ENCODE assay signal across 9 cellular contexts in genomic region chr7:2785071-2785500, GRCh38. TPM values are rescaled to one million over a fixed set of nuclear protein-coding genes. Genes with fewer than 3 reads are reported as not detected.
DNase-seq lines count a peak whose midpoint lies in the region; ATAC-seq and TF ChIP-seq lines count a peak whose summit lies in the region.
"Had no signal": no experiment of that assay in that cellular context is flagged by ENCODE, and none has a peak within 500 bp of the region (broad histone marks: within the 10 kb centered on the region; RNA-seq: fewer than 3 reads in every experiment).

No MANE protein-coding gene starts in this region.

- no peak for TF ChIP-seq POLR2A in body of pancreas (IDR thresholded peaks at IDR 0.05)

- ATAC-seq in GM18511 (IDR thresholded peaks at IDR 0.05; ENCODE audit: unreplicated experiment) (peak; percentile 86), HG03039 (IDR thresholded peaks at IDR 0.05; ENCODE audit: unreplicated experiment) (peak; percentile 53), HG02973 (IDR thresholded peaks at IDR 0.05; ENCODE audit: unreplicated experiment) (no peak), body of pancreas (no peak)
- ATAC-seq: SK-N-SH treated with all-trans-retinoic acid at 6 μM for 48 hours had no signal

- H3K9me3 ChIP-seq in ascending aorta (no peaks in the 10 kb centered on the region), body of pancreas (no peaks in the 10 kb centered on the region)

- no peak overlapping the region for H3K4me3 Mint-ChIP-seq in nephron

- no peaks in the 10 kb centered on the region for H3K27me3 Mint-ChIP-seq in nephron (ENCODE audit: low read depth)

- no peak for DNase-seq in ascending aorta (ENCODE audit: low spot score in 2 of 2)
- no peak for DNase-seq in NCI-H1417 (lab: John Stamatoyannopoulos, UW)
- DNase-seq in cortex of kidney (lab: John Stamatoyannopoulos, UW) = no peak
- DNase-seq in body of pancreas = no peak

- TF ChIP-seq CTCF in ascending aorta (IDR thresholded peaks at IDR 0.05) (no peak), nephron (IDR thresholded peaks at IDR 0.05; ENCODE audit: unreplicated experiment in 3 of 3) (no peak), body of pancreas (IDR thresholded peaks at IDR 0.05) (no peak)

- peaks cover 69% of the 10 kb centered on the region for H3K36me3 Mint-ChIP-seq in nephron (ENCODE audit: low read depth)

- intact Hi-C loops in ascending aorta (cut with DNase I) (no loop called here), body of pancreas (cut with DNase I) (no loop called here)

- H3K27ac Mint-ChIP-seq in nephron = peak overlapping the region; percentile 2 to 63 (median 28)

- H3K4me1 ChIP-seq in ascending aorta (peaks cover 0 to 12% of the 10 kb centered on the region in 2 donors), body of pancreas (no peaks in the 10 kb centered on the region)

- H3K27ac ChIP-seq in ascending aorta = peak overlapping the region; percentile 6 to 31
- no peak overlapping the region for H3K27ac ChIP-seq in body of pancreas

- WGBS in body of pancreas, 2 donors = 76 to 85% methylated on average over 6 of the region's 6 CpGs

- H3K27me3 ChIP-seq in ascending aorta (no peaks in the 10 kb centered on the region), body of pancreas (no peaks in the 10 kb centered on the region)

- no peak overlapping the region for H3K4me3 ChIP-seq in ascending aorta
- H3K4me3 ChIP-seq in body of pancreas = no peak overlapping the region

- peaks cover 14% of the 10 kb centered on the region for H3K9me3 Mint-ChIP-seq in nephron

- H3K36me3 ChIP-seq in ascending aorta (no peaks in the 10 kb centered on the region), body of pancreas (replicated peaks in 1 of 2; ENCODE audit: insufficient read depth in 1 of 2, low read depth in 2 of 2) (no peaks in the 10 kb centered on the region)

- H3K4me1 Mint-ChIP-seq in nephron = peaks cover 13% of the 10 kb centered on the region

RNA-seq across cellular contexts. Expression of gene GNA12, which starts 59.0 kb away (rescaled TPM):
- total RNA-seq in ascending aorta (61.0 TPM), body of pancreas (10 to 100 TPM; 12.2 to 17.5 TPM)

Comparison
In these comparisons a context has a peak if more than half of its experiments do, and no peak if none do; other contexts are left out.
1. ATAC-seq: peak in GM18511 (single experiment) and HG03039 (single experiment); none in HG02973 (single experiment) and body of pancreas (single experiment).
2. H3K27ac ChIP-seq: peak in ascending aorta (2 of 2); none in body of pancreas (0 of 4).